ENCODE assay signal across 34 cellular contexts in the genomic region with DNA sequence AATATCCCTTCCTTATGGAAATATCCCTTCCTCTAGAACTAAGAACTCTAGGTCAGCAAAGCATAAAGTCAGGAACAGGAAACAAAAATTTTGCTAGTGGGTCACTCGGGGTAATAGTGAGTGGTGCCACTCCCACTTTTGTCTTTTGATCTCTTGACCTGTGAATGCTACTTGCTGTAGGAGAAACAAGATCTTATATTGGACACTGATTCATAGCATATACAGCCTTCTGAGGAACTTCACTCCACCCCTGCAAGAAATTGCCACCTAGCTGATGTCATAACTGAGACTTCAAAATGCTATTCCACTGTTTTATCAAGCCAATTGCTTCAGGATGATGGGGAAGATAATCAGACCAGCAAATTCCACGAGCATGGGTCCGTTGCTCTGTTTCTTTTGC. TPM values are rescaled to one million over a fixed set of nuclear protein-coding genes. Genes with fewer than 3 reads are reported as not detected.
"Had no signal": no experiment of that assay in that cellular context is flagged by ENCODE, and none has a peak within 500 bp of the region (broad histone marks: within the 10 kb centered on the region; RNA-seq: fewer than 3 reads in every experiment).

No MANE protein-coding gene starts in this region.

- H3K9me3 ChIP-seq: adrenal gland had no signal

- H3K36me3 Mint-ChIP-seq: activated CD4-positive, alpha-beta memory T cell treated with anti-CD3 and anti-CD28 coated beads for 36 hours; brain had no signal

- H3K27ac Mint-ChIP-seq: activated CD4-positive, alpha-beta memory T cell treated with anti-CD3 and anti-CD28 coated beads for 36 hours; activated CD4-positive, alpha-beta T cell treated with anti-CD3 and anti-CD28 coated beads for 36 hours; activated CD4-positive, alpha-beta T cell treated with anti-CD3 and anti-CD28 coated beads, Interleukin-2, amount 10 ng/mL, durations not matched to agents 24 days and 14 days; activated CD8-positive, alpha-beta memory T cell treated with anti-CD3 and anti-CD28 coated beads, Interleukin-2, amount 10 ng/mL, durations not matched to agents 7 days and 5 days; activated CD8-positive, alpha-beta T cell treated with anti-CD3 and anti-CD28 coated beads, Interleukin-2, amount 10 ng/mL, durations not matched to agents 7 days and 5 days; activated naive CD4-positive, alpha-beta T cell treated with anti-CD3 and anti-CD28 coated beads for 36 hours; activated naive CD4-positive, alpha-beta T cell treated with anti-CD3 and anti-CD28 coated beads, Interleukin-2, amount 50 U/mL, for 24 hours; activated naive CD8-positive, alpha-beta T cell treated with anti-CD3 and anti-CD28 coated beads for 36 hours; activated naive CD8-positive, alpha-beta T cell treated with anti-CD3 and anti-CD28 coated beads, Interleukin-2, amount 50 U/mL, for 24 hours; activated T-helper 1 cell treated with anti-CD3 and anti-CD28 coated beads, Interleukin-12 subunit alpha, Interleukin-12 subunit beta, Interleukin-2, Interleukin-4 antibody, amounts not matched to agents 30 ng/mL and 10 ng/mL and 1 ng/mL, durations not matched to agents 14 hours and 24 hours and 36 hours; activated T-helper 2 cell treated with anti-CD3 and anti-CD28 coated beads, Interferon-gamma antibody, Interleukin-2, Interleukin-4, amounts not matched to agents 10 μg/mL and 5 μg/mL and 100 μg/mL, durations not matched to agents 14 hours and 24 hours and 36 hours; brain had no signal

- H3K4me3 ChIP-seq: adrenal gland, breast epithelium, cardiac muscle cell, esophagus muscularis mucosa, gastroesophageal sphincter had no signal

- H3K36me3 ChIP-seq: adrenal gland, breast epithelium, cardiac muscle cell, esophagus muscularis mucosa, gastroesophageal sphincter had no signal

- DNase-seq: activated CD4-positive, alpha-beta memory T cell treated with anti-CD3 and anti-CD28 coated beads for 36 hours; activated CD4-positive, alpha-beta T cell treated with anti-CD3 and anti-CD28 coated beads for 36 hours; activated CD4-positive, alpha-beta T cell treated with anti-CD3 and anti-CD28 coated beads, Interleukin-2, amount 10 ng/mL, durations not matched to agents 24 days and 14 days; activated CD4-positive, CD25-positive, alpha-beta regulatory T cell; activated CD4-positive, CD25-positive, alpha-beta regulatory T cell treated with anti-CD3 and anti-CD28 coated beads, Interleukin-2, amount 50 U/mL, for 72 hours; activated CD8-positive, alpha-beta memory T cell treated with anti-CD3 and anti-CD28 coated beads, Interleukin-2, amount 10 ng/mL, durations not matched to agents 7 days and 5 days; activated CD8-positive, alpha-beta memory T cell treated with anti-CD3 and anti-CD28 coated beads, Interleukin-2, amount 50 U/mL, for 4 hours; activated CD8-positive, alpha-beta T cell treated with anti-CD3 and anti-CD28 coated beads, Interleukin-2, amount 10 ng/mL, durations not matched to agents 7 days and 5 days; activated effector memory CD4-positive, alpha-beta T cell treated with anti-CD3 and anti-CD28 coated beads, Interleukin-2, amount 50 U/mL, for 16 hours; activated naive CD4-positive, alpha-beta T cell treated with anti-CD3 and anti-CD28 coated beads for 36 hours; activated naive CD8-positive, alpha-beta T cell treated with anti-CD3 and anti-CD28 coated beads for 36 hours; activated naive CD8-positive, alpha-beta T cell treated with anti-CD3 and anti-CD28 coated beads, Interleukin-2, amount 50 U/mL, for 24 hours; activated T-cell treated with anti-CD3 and anti-CD28 coated beads, Interleukin-2, amount 50 U/mL, for 1 hour; activated T-cell treated with anti-CD3 and anti-CD28 coated beads, Interleukin-2, amount 50 U/mL, for 48 hours; adrenal gland; amygdala; aorta; central memory CD4-positive, alpha-beta T cell; cerebellar nuclear complex; cortex of kidney; dermis blood vessel endothelial cell; effector CD4-positive, alpha-beta T cell; foreskin melanocyte had no signal

- H3K4me1 Mint-ChIP-seq: activated CD4-positive, alpha-beta T cell treated with anti-CD3 and anti-CD28 coated beads for 36 hours; activated CD4-positive, alpha-beta T cell treated with anti-CD3 and anti-CD28 coated beads, Interleukin-2, amount 10 ng/mL, durations not matched to agents 24 days and 14 days; activated naive CD4-positive, alpha-beta T cell treated with anti-CD3 and anti-CD28 coated beads, Interleukin-2, amount 50 U/mL, for 24 hours; activated naive CD8-positive, alpha-beta T cell treated with anti-CD3 and anti-CD28 coated beads for 36 hours; activated naive CD8-positive, alpha-beta T cell treated with anti-CD3 and anti-CD28 coated beads, Interleukin-2, amount 50 U/mL, for 24 hours; brain had no signal

- H3K27me3 ChIP-seq: adrenal gland, breast epithelium, cardiac muscle cell had no signal

- FAIRE-seq: endometrium, endothelial cell of umbilical vein had no signal

- H3K4me3 Mint-ChIP-seq: activated CD4-positive, alpha-beta memory T cell treated with anti-CD3 and anti-CD28 coated beads for 36 hours; activated CD4-positive, alpha-beta T cell treated with anti-CD3 and anti-CD28 coated beads for 36 hours; activated CD4-positive, alpha-beta T cell treated with anti-CD3 and anti-CD28 coated beads, Interleukin-2, amount 10 ng/mL, durations not matched to agents 24 days and 14 days; activated CD8-positive, alpha-beta memory T cell treated with anti-CD3 and anti-CD28 coated beads, Interleukin-2, amount 10 ng/mL, durations not matched to agents 7 days and 5 days; activated CD8-positive, alpha-beta T cell treated with anti-CD3 and anti-CD28 coated beads, Interleukin-2, amount 10 ng/mL, durations not matched to agents 7 days and 5 days; activated naive CD4-positive, alpha-beta T cell treated with anti-CD3 and anti-CD28 coated beads for 36 hours; activated naive CD4-positive, alpha-beta T cell treated with anti-CD3 and anti-CD28 coated beads, Interleukin-2, amount 50 U/mL, for 24 hours; activated naive CD8-positive, alpha-beta T cell treated with anti-CD3 and anti-CD28 coated beads for 36 hours; activated naive CD8-positive, alpha-beta T cell treated with anti-CD3 and anti-CD28 coated beads, Interleukin-2, amount 50 U/mL, for 24 hours; activated T-helper 1 cell treated with anti-CD3 and anti-CD28 coated beads, Interleukin-12 subunit alpha, Interleukin-12 subunit beta, Interleukin-2, Interleukin-4 antibody, amounts not matched to agents 30 ng/mL and 10 ng/mL and 1 ng/mL, durations not matched to agents 14 hours and 24 hours and 36 hours; brain had no signal

- H3K9me3 Mint-ChIP-seq: activated CD4-positive, alpha-beta T cell treated with anti-CD3 and anti-CD28 coated beads, Interleukin-2, amount 10 ng/mL, durations not matched to agents 24 days and 14 days had no signal

- ATAC-seq: activated CD4-positive, alpha-beta T cell treated with anti-CD3 and anti-CD28 coated beads for 36 hours; activated CD8-positive, alpha-beta memory T cell treated with anti-CD3 and anti-CD28 coated beads, Interleukin-2, amount 10 ng/mL, durations not matched to agents 7 days and 5 days; activated CD8-positive, alpha-beta T cell treated with anti-CD3 and anti-CD28 coated beads, Interleukin-2, amount 10 ng/mL, durations not matched to agents 7 days and 5 days; activated naive CD8-positive, alpha-beta T cell treated with anti-CD3 and anti-CD28 coated beads, Interleukin-2, amount 50 U/mL, for 24 hours; gastroesophageal sphincter had no signal

- H3K27ac ChIP-seq: adrenal gland, breast epithelium, cardiac muscle cell, esophagus muscularis mucosa, gastroesophageal sphincter had no signal

- H3K4me1 ChIP-seq: adrenal gland, breast epithelium, esophagus muscularis mucosa, gastroesophageal sphincter had no signal

- H3K27me3 Mint-ChIP-seq: activated naive CD8-positive, alpha-beta T cell treated with anti-CD3 and anti-CD28 coated beads for 36 hours; brain had no signal

RNA-seq across cellular contexts. Expression of a gene that starts 53.3 kb away (rescaled TPM):
- total RNA-seq: activated CD4-positive, alpha-beta memory T cell treated with anti-CD3 and anti-CD28 coated beads for 36 hours; activated CD4-positive, alpha-beta T cell treated with anti-CD3 and anti-CD28 coated beads for 36 hours; activated CD4-positive, alpha-beta T cell treated with anti-CD3 and anti-CD28 coated beads, Interleukin-2, amount 10 ng/mL, durations not matched to agents 24 days and 14 days; activated CD8-positive, alpha-beta memory T cell treated with anti-CD3 and anti-CD28 coated beads, Interleukin-2, amount 10 ng/mL, durations not matched to agents 7 days and 5 days; activated CD8-positive, alpha-beta T cell treated with anti-CD3 and anti-CD28 coated beads, Interleukin-2, amount 10 ng/mL, durations not matched to agents 7 days and 5 days; activated naive CD4-positive, alpha-beta T cell treated with anti-CD3 and anti-CD28 coated beads for 36 hours; activated naive CD8-positive, alpha-beta T cell treated with anti-CD3 and anti-CD28 coated beads for 36 hours; activated T-helper 1 cell treated with anti-CD3 and anti-CD28 coated beads, Interleukin-12 subunit alpha, Interleukin-12 subunit beta, Interleukin-2, Interleukin-4 antibody, amounts not matched to agents 30 ng/mL and 10 ng/mL and 1 ng/mL, durations not matched to agents 14 hours and 24 hours and 36 hours; activated T-helper 2 cell treated with anti-CD3 and anti-CD28 coated beads, Interferon-gamma antibody, Interleukin-2, Interleukin-4, amounts not matched to agents 10 μg/mL and 5 μg/mL and 100 μg/mL, durations not matched to agents 14 hours and 24 hours and 36 hours; aorta; cardiac muscle cell; T-helper 1 cell treated with Interleukin-12 subunit alpha and Interleukin-12 subunit beta and Interleukin-4 antibody, amounts not matched to agents 30 ng/mL and 1 ng/mL, for 36 hours had no signal
